Comparison of ENCODE assay signal across 27 cellular contexts in the genomic region with DNA sequence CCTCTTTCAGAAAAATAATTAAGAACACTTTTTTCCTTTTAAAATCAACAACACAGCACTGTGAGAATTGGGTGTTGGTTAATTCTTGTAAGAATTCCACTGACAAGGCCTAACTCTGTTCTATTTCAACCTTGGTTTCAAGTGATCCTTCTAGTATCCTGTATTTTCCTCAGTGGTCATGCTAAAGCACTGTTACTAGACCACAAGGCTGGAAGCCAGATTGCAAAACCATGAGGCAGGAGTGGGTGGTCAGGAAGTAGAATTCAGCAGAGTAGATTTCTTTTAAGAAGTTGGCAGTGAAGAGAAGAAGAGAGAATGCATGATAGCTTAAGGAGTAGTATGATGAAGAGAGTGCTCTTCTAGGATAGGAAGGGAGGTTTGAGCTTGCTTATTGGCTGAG.
DNase-seq lines count a peak whose midpoint lies in the region; TF ChIP-seq lines count a peak whose summit lies in the region.
"Had no signal": no experiment of that assay in that cellular context is flagged by ENCODE, and none has a peak within 500 bp of the region (broad histone marks: within the 10 kb centered on the region; RNA-seq: fewer than 3 reads in every experiment).

No MANE protein-coding gene starts in this region.

- H3K4me1 Mint-ChIP-seq in endothelial cell (ENCODE audit: unreplicated experiment), result no peaks in the 10 kb centered on the region

- H3K36me3 Mint-ChIP-seq in endothelial cell (ENCODE audit: low read depth, unreplicated experiment), result no peaks in the 10 kb centered on the region
- H3K36me3 Mint-ChIP-seq: natural killer cell treated with Interleukin-12 subunit alpha and Interleukin-12 subunit beta and Interleukin-15 and Interleukin-18, amount 100 ng/mL, for 72 hours had no signal

- no peak overlapping the region for H3K4me3 ChIP-seq in NB4 (ENCODE audit: low read depth, low read length)
- no peak overlapping the region for H3K4me3 ChIP-seq in choroid plexus epithelial cell (ENCODE audit: low read depth, low read length)
- H3K4me3 ChIP-seq: pancreas, Peyer's patch, SJSA1, vagina had no signal

- no peak overlapping the region for H3K4me3 Mint-ChIP-seq in endothelial cell (ENCODE audit: unreplicated experiment)
- H3K4me3 Mint-ChIP-seq: natural killer cell treated with Interleukin-12 subunit alpha and Interleukin-12 subunit beta and Interleukin-15 and Interleukin-18, amount 100 ng/mL, for 72 hours had no signal

- H3K27ac Mint-ChIP-seq in endothelial cell (ENCODE audit: unreplicated experiment), result no peak overlapping the region
- H3K27ac Mint-ChIP-seq: natural killer cell treated with Interleukin-12 subunit alpha and Interleukin-12 subunit beta and Interleukin-15 and Interleukin-18, amount 100 ng/mL, for 72 hours had no signal

- TF ChIP-seq POLR2A in NB4 (IDR thresholded peaks at IDR 0.05; ENCODE audit: extremely low read depth, insufficient read length), result no peak

- no peak for TF ChIP-seq CTCF in NB4 (IDR thresholded peaks at IDR 0.05; ENCODE audit: low read depth, low read length)
- TF ChIP-seq CTCF in choroid plexus epithelial cell (conservative IDR thresholded peaks at IDR 0.05; ENCODE audit: low read depth, low read length), result no peak
- no peak for TF ChIP-seq CTCF in endothelial cell (IDR thresholded peaks at IDR 0.05; ENCODE audit: unreplicated experiment)

- DNase-seq in H4 (ENCODE audit: low spot score), result peak; percentile 31
- peak; percentile 5 for DNase-seq in NB4 (ENCODE audit: low read depth)
- peak; percentile 66 for DNase-seq in choroid plexus epithelial cell (ENCODE audit: low read depth)
- peak; percentile 43 for DNase-seq in non-pigmented ciliary epithelial cell (ENCODE audit: low read depth)
- DNase-seq in GM19240 (ENCODE audit: insufficient read length, low spot score), result no peak
- DNase-seq in endothelial cell (ENCODE audit: low spot score), result no peak
- DNase-seq in D341Med (ENCODE audit: low spot score), result no peak
- DNase-seq in SK-N-DZ (ENCODE audit: low spot score), result no peak
- DNase-seq: activated naive CD4-positive, alpha-beta T cell treated with anti-CD3 and anti-CD28 coated beads, Interleukin-2, amount 50 U/mL, for 16 hours; aorta; cerebellar nuclear complex; islet precursor cell; left ventricle myocardium superior; midbrain; NCI-H1694 treated with DMSO at 0.1 percent for 48 hours; NCI-H2171; NCI-H510A treated with DMSO at 0.1 percent for 48 hours; NK-92 treated with Interleukin-12 subunit alpha and Interleukin-12 subunit beta, amount 100 ng/mL, for 24 hours; pancreas; Peyer's patch; right cardiac atrium; stimulated activated CD4-positive, alpha-beta T cell treated with anti-CD3 and anti-CD28 coated beads, Interleukin-15, amount 100 ng/mL, for 24 hours; stimulated activated naive CD8-positive, alpha-beta T cell treated with anti-CD3 and anti-CD28 coated beads, Interleukin-15, Interleukin-2, amounts not matched to agents 100 U/mL and 50 U/mL, for 24 hours; T-helper 2 cell had no signal

- peaks cover 1% of the 10 kb centered on the region for H3K27me3 Mint-ChIP-seq in endothelial cell (ENCODE audit: unreplicated experiment)

- no peaks in the 10 kb centered on the region for H3K9me3 Mint-ChIP-seq in endothelial cell (ENCODE audit: unreplicated experiment)
- H3K9me3 Mint-ChIP-seq: natural killer cell treated with Interleukin-12 subunit alpha and Interleukin-12 subunit beta and Interleukin-15 and Interleukin-18, amount 100 ng/mL, for 72 hours had no signal

Comparison
In these comparisons a context has a peak if more than half of its experiments do, and no peak if none do; other contexts are left out.
1. DNase-seq: peak in H4 (single experiment), NB4 (single experiment), choroid plexus epithelial cell (single experiment) and non-pigmented ciliary epithelial cell (single experiment); none in GM19240 (single experiment), endothelial cell (single experiment), D341Med (single experiment) and SK-N-DZ (single experiment).